12 cellular contexts compared by ENCODE assay signal in the genomic region with DNA sequence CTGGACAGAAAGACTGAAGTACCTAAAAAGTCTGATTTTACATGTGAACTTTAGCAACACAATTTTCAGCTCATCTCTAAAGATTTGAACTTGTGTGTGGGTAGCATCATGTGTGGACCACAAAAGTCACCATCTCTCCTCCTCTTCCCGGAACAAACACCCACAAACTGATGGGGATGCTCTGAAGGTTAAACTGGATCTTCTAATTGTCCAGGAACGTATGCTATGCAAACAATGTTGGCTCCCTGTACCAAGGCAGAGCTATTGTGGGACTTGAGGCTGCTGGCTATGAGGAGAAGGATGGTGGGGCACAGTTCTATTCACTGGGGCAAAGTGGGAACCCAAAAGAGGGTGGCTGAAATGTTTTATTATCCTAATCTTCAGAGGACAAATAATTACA.
DNase-seq lines count a peak whose midpoint lies in the region; ATAC-seq, FAIRE-seq and TF ChIP-seq lines count a peak whose summit lies in the region.
"Had no signal": no experiment of that assay in that cellular context is flagged by ENCODE, and none has a peak within 500 bp of the region (broad histone marks: within the 10 kb centered on the region; RNA-seq: fewer than 3 reads in every experiment).

No MANE protein-coding gene starts in this region.

- peaks cover 39% of the 10 kb centered on the region for H3K4me1 ChIP-seq in hepatocyte (ENCODE audit: insufficient read depth)
- H3K4me1 ChIP-seq in small intestine (ENCODE audit: control insufficient read depth in 2 of 2, insufficient read depth in 1 of 2, low read depth in 1 of 2, low read length in 1 of 2): peaks cover 18 to 20% of the 10 kb centered on the region in 2 donors

- H3K36me3 ChIP-seq in hepatocyte (replicated peaks; ENCODE audit: insufficient read depth, low read depth) (no peaks in the 10 kb centered on the region), small intestine (ENCODE audit: control insufficient read depth in 2 of 2, insufficient read depth in 2 of 2, low read length in 2 of 2) (no peaks in the 10 kb centered on the region)

- peak overlapping the region; percentile 85 for H3K27ac ChIP-seq in hepatocyte
- H3K27ac ChIP-seq in small intestine (ENCODE audit: low read depth in 1 of 2, low read length in 1 of 2): peak overlapping the region; percentile 61 to 68

- H3K4me3 ChIP-seq in hepatocyte: no peak overlapping the region
- H3K4me3 ChIP-seq in small intestine (ENCODE audit: low read depth in 1 of 2, low read length in 2 of 2): no peak overlapping the region

- TF ChIP-seq POLR2A in GM12891 (IDR thresholded peaks at IDR 0.05; ENCODE audit: low read depth, low read length): no peak

- H3K4me2 ChIP-seq in hepatocyte: peak overlapping the region; percentile 75

- H3K79me2 ChIP-seq in hepatocyte: peaks cover 21% of the 10 kb centered on the region

- DNase-seq in ELR (ENCODE audit: low read depth) (peak; percentile 50), astrocyte of the hippocampus (ENCODE audit: low read depth, low spot score) (peak; percentile 81), hepatocyte (ENCODE audit: low spot score) (no peak), small intestine (no peak), 8988T (no peak), cerebellar nuclear complex (lab: John Stamatoyannopoulos, UW) (no peak), GM12891 (ENCODE audit: insufficient read length, low spot score) (no peak)
- DNase-seq: activated CD8-positive, alpha-beta memory T cell treated with anti-CD3 and anti-CD28 coated beads, Interleukin-2, amount 10 ng/mL, durations not matched to agents 7 days and 5 days; Karpas-422; NCI-H345; nucleus accumbens had no signal

- no peaks in the 10 kb centered on the region for H3K9me2 ChIP-seq in hepatocyte (replicated peaks; ENCODE audit: insufficient read depth)

- no peak for TF ChIP-seq CTCF in hepatocyte (IDR thresholded peaks at IDR 0.05; ENCODE audit: poor library complexity)

- no peaks in the 10 kb centered on the region for H4K20me1 ChIP-seq in hepatocyte (ENCODE audit: insufficient read depth, poor library complexity, severe bottlenecking)

- H3K27me3 ChIP-seq in hepatocyte (no peaks in the 10 kb centered on the region), small intestine (ENCODE audit: control insufficient read depth in 2 of 2, insufficient read depth in 2 of 2, low read length in 2 of 2) (no peaks in the 10 kb centered on the region)

- 39% methylated on average over 2 of the region's 2 CpGs for WGBS in hepatocyte (ENCODE audit: low lambda C conversion rate, missing lambda C conversion rate)
- 9 to 35% (median 33%) methylated on average over 2 of the region's 2 CpGs for WGBS in small intestine, 3 donors

- FAIRE-seq in small intestine (lab: Jason Lieb, UNC): no peak
- FAIRE-seq in GM12891 (lab: Jason Lieb, UNC): no peak

- H2AFZ ChIP-seq in hepatocyte: no peak overlapping the region

- ATAC-seq in GM21619 (IDR thresholded peaks at IDR 0.05; ENCODE audit: unreplicated experiment): no peak
- ATAC-seq: activated CD8-positive, alpha-beta memory T cell treated with anti-CD3 and anti-CD28 coated beads, Interleukin-2, amount 10 ng/mL, durations not matched to agents 7 days and 5 days had no signal

- H3K9me3 ChIP-seq in hepatocyte (ENCODE audit: low read depth): no peaks in the 10 kb centered on the region
- no peaks in the 10 kb centered on the region for H3K9me3 ChIP-seq in small intestine (ENCODE audit: control insufficient read depth, low read depth)

TF ChIP-seq in GM12891, 5 proteins besides CTCF, POLR2A, EP300 and RAD21:
- TF ChIP-seq PAX5 (IDR thresholded peaks at IDR 0.05; ENCODE audit: insufficient read depth, low read length, severe bottlenecking): no peak
- no peak for TF ChIP-seq POLR2AphosphoS5 (IDR thresholded peaks at IDR 0.05; ENCODE audit: low read depth, low read length)
- TF ChIP-seq SPI1 (IDR thresholded peaks at IDR 0.05; ENCODE audit: low read depth, low read length): no peak
- no peak for TF ChIP-seq TAF1 (IDR thresholded peaks at IDR 0.05; ENCODE audit: low read depth, low read length)
- no peak for TF ChIP-seq POU2F2 (IDR thresholded peaks at IDR 0.05; ENCODE audit: low read depth, low read length)

Comparison
In these comparisons a context has a peak if more than half of its experiments do, and no peak if none do; other contexts are left out.
1. DNase-seq: peak in ELR (single experiment) and astrocyte of the hippocampus (single experiment); none in hepatocyte (single experiment), small intestine (single experiment), 8988T (single experiment), cerebellar nuclear complex (0 of 2) and GM12891 (single experiment).